Comparison of ENCODE assay signal across 1 cellular context in the genomic region with DNA sequence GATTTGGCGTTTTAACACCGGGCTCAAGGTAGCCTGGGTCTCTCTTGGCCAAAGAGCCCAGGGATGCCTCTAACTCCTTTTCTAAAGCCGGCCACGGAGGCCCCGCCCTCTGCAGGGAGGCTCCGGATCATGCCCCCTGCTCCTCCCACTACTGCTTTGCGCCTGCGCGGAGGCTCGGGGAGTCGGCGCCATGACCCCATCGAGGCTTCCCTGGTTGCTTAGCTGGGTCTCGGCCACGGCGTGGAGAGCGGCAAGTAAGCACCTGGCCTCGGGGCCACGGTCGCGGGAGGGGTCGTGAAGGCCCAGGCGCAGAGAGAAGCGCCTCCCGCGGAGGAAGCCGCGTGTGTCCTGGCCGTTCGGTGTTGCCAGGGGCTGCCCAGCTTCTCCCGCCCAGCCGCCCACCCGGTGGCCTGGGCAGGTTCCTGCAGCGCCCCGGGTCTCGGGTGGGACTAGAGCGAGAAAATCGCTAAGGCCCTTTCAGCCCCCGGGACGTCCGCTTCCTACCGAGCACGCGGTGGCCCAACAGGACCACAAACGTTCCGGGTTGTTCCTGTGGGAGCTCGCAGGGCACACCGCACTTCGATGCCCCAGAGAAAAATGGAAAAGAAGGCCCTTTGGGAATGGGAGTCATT.
A peak's percentile ranks its signal among the peaks of the same experiment; 100 is the strongest.
TF ChIP-seq lines count a peak whose summit lies in the region.

A gene (plus strand): TSS at position 180 of the 632 bp plus-strand sequence. CDS start 11 bp downstream, at position 191.

TF ChIP-seq in K562, 482 proteins besides CTCF, POLR2A, EP300 and RAD21 (continued from another document):
- TF ChIP-seq, protein P1, sequence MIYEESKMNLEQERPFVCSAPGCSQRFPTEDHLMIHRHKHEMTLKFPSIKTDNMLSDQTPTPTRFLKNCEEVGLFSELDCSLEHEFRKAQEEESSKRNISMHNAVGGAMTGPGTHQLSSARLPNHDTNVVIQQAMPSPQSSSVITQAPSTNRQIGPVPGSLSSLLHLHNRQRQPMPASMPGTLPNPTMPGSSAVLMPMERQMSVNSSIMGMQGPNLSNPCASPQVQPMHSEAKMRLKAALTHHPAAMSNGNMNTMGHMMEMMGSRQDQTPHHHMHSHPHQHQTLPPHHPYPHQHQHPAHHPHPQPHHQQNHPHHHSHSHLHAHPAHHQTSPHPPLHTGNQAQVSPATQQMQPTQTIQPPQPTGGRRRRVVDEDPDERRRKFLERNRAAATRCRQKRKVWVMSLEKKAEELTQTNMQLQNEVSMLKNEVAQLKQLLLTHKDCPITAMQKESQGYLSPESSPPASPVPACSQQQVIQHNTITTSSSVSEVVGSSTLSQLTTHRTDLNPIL (CRISPR knock-in tag; IDR thresholded peaks at IDR 0.05), result no peak
- peak; percentile 60; the same call in 1 of the 2 replicates for TF ChIP-seq POLR2AphosphoS2 (IDR thresholded peaks at IDR 0.05; ENCODE audit: low read length)
- TF ChIP-seq ILK (tag; IDR thresholded peaks at IDR 0.05; ENCODE audit: borderline replicate concordance, low read depth), result no peak
- peak; percentile 5; the same call in 1 of the 2 replicates for TF ChIP-seq CXXC5 (CRISPR knock-in tag; IDR thresholded peaks at IDR 0.05)
- no peak for TF ChIP-seq BHLHE40 (IDR thresholded peaks at IDR 0.05; ENCODE audit: low read length)
- TF ChIP-seq, protein P2, sequence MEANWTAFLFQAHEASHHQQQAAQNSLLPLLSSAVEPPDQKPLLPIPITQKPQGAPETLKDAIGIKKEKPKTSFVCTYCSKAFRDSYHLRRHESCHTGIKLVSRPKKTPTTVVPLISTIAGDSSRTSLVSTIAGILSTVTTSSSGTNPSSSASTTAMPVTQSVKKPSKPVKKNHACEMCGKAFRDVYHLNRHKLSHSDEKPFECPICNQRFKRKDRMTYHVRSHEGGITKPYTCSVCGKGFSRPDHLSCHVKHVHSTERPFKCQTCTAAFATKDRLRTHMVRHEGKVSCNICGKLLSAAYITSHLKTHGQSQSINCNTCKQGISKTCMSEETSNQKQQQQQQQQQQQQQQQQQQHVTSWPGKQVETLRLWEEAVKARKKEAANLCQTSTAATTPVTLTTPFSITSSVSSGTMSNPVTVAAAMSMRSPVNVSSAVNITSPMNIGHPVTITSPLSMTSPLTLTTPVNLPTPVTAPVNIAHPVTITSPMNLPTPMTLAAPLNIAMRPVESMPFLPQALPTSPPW (CRISPR knock-in tag; IDR thresholded peaks at IDR 0.05), result no peak
- TF ChIP-seq, protein P3, sequence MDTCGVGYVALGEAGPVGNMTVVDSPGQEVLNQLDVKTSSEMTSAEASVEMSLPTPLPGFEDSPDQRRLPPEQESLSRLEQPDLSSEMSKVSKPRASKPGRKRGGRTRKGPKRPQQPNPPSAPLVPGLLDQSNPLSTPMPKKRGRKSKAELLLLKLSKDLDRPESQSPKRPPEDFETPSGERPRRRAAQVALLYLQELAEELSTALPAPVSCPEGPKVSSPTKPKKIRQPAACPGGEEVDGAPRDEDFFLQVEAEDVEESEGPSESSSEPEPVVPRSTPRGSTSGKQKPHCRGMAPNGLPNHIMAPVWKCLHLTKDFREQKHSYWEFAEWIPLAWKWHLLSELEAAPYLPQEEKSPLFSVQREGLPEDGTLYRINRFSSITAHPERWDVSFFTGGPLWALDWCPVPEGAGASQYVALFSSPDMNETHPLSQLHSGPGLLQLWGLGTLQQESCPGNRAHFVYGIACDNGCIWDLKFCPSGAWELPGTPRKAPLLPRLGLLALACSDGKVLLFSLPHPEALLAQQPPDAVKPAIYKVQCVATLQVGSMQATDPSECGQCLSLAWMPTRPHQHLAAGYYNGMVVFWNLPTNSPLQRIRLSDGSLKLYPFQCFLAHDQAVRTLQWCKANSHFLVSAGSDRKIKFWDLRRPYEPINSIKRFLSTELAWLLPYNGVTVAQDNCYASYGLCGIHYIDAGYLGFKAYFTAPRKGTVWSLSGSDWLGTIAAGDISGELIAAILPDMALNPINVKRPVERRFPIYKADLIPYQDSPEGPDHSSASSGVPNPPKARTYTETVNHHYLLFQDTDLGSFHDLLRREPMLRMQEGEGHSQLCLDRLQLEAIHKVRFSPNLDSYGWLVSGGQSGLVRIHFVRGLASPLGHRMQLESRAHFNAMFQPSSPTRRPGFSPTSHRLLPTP (IDR thresholded peaks at IDR 0.05; ENCODE audit: borderline replicate concordance, extremely low read depth, insufficient read length), result no peak
- TF ChIP-seq SRSF1 (IDR thresholded peaks at IDR 0.05; ENCODE audit: low read depth, low read length), result no peak
- TF ChIP-seq SMARCC2 (IDR thresholded peaks at IDR 0.05; ENCODE audit: low read depth), result no peak
- TF ChIP-seq ZNF76 (CRISPR knock-in tag; IDR thresholded peaks at IDR 0.05; ENCODE audit: borderline replicate concordance), result no peak
- TF ChIP-seq ZNF134 (CRISPR knock-in tag; conservative IDR thresholded peaks at IDR 0.05), result no peak
- no peak for TF ChIP-seq DDX20 (tag; IDR thresholded peaks at IDR 0.05; ENCODE audit: low read depth)
- TF ChIP-seq MEF2A (IDR thresholded peaks at IDR 0.05; ENCODE audit: control insufficient read depth, low read depth, low read length), result no peak
- no peak for TF ChIP-seq TEAD1 (CRISPR knock-in tag; IDR thresholded peaks at IDR 0.05)
- TF ChIP-seq, protein P4, sequence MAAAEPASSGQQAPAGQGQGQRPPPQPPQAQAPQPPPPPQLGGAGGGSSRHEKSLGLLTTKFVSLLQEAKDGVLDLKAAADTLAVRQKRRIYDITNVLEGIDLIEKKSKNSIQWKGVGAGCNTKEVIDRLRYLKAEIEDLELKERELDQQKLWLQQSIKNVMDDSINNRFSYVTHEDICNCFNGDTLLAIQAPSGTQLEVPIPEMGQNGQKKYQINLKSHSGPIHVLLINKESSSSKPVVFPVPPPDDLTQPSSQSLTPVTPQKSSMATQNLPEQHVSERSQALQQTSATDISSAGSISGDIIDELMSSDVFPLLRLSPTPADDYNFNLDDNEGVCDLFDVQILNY (CRISPR knock-in tag; IDR thresholded peaks at IDR 0.05), result no peak
- peak; percentile 95 to 96 for TF ChIP-seq NRF1 (conservative IDR thresholded peaks at IDR 0.05 in 1 of 2, IDR thresholded peaks at IDR 0.05 in 1 of 2)
- peak; percentile 90 for TF ChIP-seq POLR2B (IDR thresholded peaks at IDR 0.05; ENCODE audit: low read depth, partially characterized antibody)
- no peak for TF ChIP-seq KLF13 (tag; IDR thresholded peaks at IDR 0.05; ENCODE audit: borderline replicate concordance, low read depth)
- no peak for TF ChIP-seq ZNF444 (CRISPR knock-in tag; IDR thresholded peaks at IDR 0.05)
- no peak for TF ChIP-seq ZNF23 (CRISPR knock-in tag; IDR thresholded peaks at IDR 0.05)
- TF ChIP-seq MIER1 (IDR thresholded peaks at IDR 0.05; ENCODE audit: low read depth), result no peak
- TF ChIP-seq SMAD4 (CRISPR knock-in tag; conservative IDR thresholded peaks at IDR 0.05), result no peak
- peak in 1 of 2 experiments; percentile 63; a peak in 1 of 4 replicates for TF ChIP-seq SRF (CRISPR knock-in tag; IDR thresholded peaks at IDR 0.05)
- TF ChIP-seq ZNF263 (CRISPR knock-in tag; IDR thresholded peaks at IDR 0.05; ENCODE audit: borderline replicate concordance), result peak; percentile 53; the same call in 1 of the 2 replicates
- peak; percentile 64; the same call in 1 of the 2 replicates for TF ChIP-seq ZBTB7A (IDR thresholded peaks at IDR 0.05; ENCODE audit: borderline replicate concordance, control insufficient read depth, low read depth, low read length)
